In genomic region chr10:7338469-7338868, GRCh38 we compare ENCODE assay signal across 22 cellular contexts.
A peak's percentile ranks its signal among the peaks of the same experiment; 100 is the strongest.
DNase-seq lines count a peak whose midpoint lies in the region; ATAC-seq, FAIRE-seq and TF ChIP-seq lines count a peak whose summit lies in the region.
"Had no signal": no experiment of that assay in that cellular context is flagged by ENCODE, and none has a peak within 500 bp of the region (broad histone marks: within the 10 kb centered on the region; RNA-seq: fewer than 3 reads in every experiment).

No MANE protein-coding gene starts in this region.

- H3K27ac Mint-ChIP-seq in activated CD4-positive, alpha-beta T cell treated with anti-CD3 and anti-CD28 coated beads, Interleukin-2, amount 10 ng/mL, durations not matched to agents 24 days and 14 days: peak overlapping the region; percentile 52
- no peak overlapping the region for H3K27ac Mint-ChIP-seq in activated naive CD8-positive, alpha-beta T cell
- peak overlapping the region in 1 of 2 donors; percentile 83 for H3K27ac Mint-ChIP-seq in natural killer cell treated with Interleukin-12 subunit alpha and Interleukin-12 subunit beta and Interleukin-15 and Interleukin-18, amount 100 ng/mL, for 72 hours
- H3K27ac Mint-ChIP-seq: IgD-negative memory B cell had no signal

- no peak for TF ChIP-seq POLR2A in GM12892 (IDR thresholded peaks at IDR 0.05; ENCODE audit: low read depth, low read length)

- no peak overlapping the region for H3K4me3 Mint-ChIP-seq in activated CD4-positive, alpha-beta T cell treated with anti-CD3 and anti-CD28 coated beads, Interleukin-2, amount 10 ng/mL, durations not matched to agents 24 days and 14 days
- peak overlapping the region; percentile 40 for H3K4me3 Mint-ChIP-seq in activated naive CD8-positive, alpha-beta T cell
- H3K4me3 Mint-ChIP-seq in natural killer cell treated with Interleukin-12 subunit alpha and Interleukin-12 subunit beta and Interleukin-15 and Interleukin-18, amount 100 ng/mL, for 72 hours: peak overlapping the region; percentile 10
- H3K4me3 Mint-ChIP-seq: IgD-negative memory B cell had no signal

- intact Hi-C loops in activated CD4-positive, alpha-beta T cell treated with anti-CD3 and anti-CD28 coated beads, Interleukin-2, amount 10 ng/mL, durations not matched to agents 24 days and 14 days (cut with micrococcal nuclease): no loop called here

- no peaks in the 10 kb centered on the region for H3K27me3 Mint-ChIP-seq in activated CD4-positive, alpha-beta T cell treated with anti-CD3 and anti-CD28 coated beads, Interleukin-2, amount 10 ng/mL, durations not matched to agents 24 days and 14 days
- no peaks in the 10 kb centered on the region for H3K27me3 Mint-ChIP-seq in activated naive CD8-positive, alpha-beta T cell
- H3K27me3 Mint-ChIP-seq in natural killer cell treated with Interleukin-12 subunit alpha and Interleukin-12 subunit beta and Interleukin-15 and Interleukin-18, amount 100 ng/mL, for 72 hours: no peaks in the 10 kb centered on the region
- H3K27me3 Mint-ChIP-seq: CD8-positive, alpha-beta memory T cell; IgD-negative memory B cell had no signal

- no peak for DNase-seq in activated CD4-positive, alpha-beta T cell treated with anti-CD3 and anti-CD28 coated beads, Interleukin-2, amount 10 ng/mL, durations not matched to agents 24 days and 14 days
- no peak for DNase-seq in activated CD4-positive, alpha-beta T cell treated with anti-CD3 and anti-CD28 coated beads for 1 hour
- DNase-seq in GM12892 (ENCODE audit: insufficient read length) (no peak), NCI-H1436 treated with DMSO at 0.1 percent for 48 hours (lab: John Stamatoyannopoulos, UW) (no peak), NCI-H187 treated with DMSO at 0.1 percent for 48 hours (lab: John Stamatoyannopoulos, UW) (no peak)
- DNase-seq in natural killer cell treated with Interleukin-12 subunit alpha and Interleukin-12 subunit beta and Interleukin-15 and Interleukin-18, amount 100 ng/mL, for 72 hours (ENCODE audit: low spot score): no peak
- no peak for DNase-seq in effector CD8-positive, alpha-beta T cell (lab: John Stamatoyannopoulos, UW)
- DNase-seq: AML-193; Calu3; CD8-positive, alpha-beta memory T cell; DMS153; Karpas-422; NCI-H1417 treated with DMSO at 0.1 percent for 48 hours; NCI-H1930; NCI-H510A; NCI-H748 treated with DMSO at 0.1 percent for 48 hours; PC-9; RPMI8226; SHP77 had no signal

- ATAC-seq in natural killer cell treated with Interleukin-12 subunit alpha and Interleukin-12 subunit beta and Interleukin-15 and Interleukin-18, amount 100 ng/mL, for 72 hours: no peak

- H3K36me3 Mint-ChIP-seq in activated CD4-positive, alpha-beta T cell treated with anti-CD3 and anti-CD28 coated beads, Interleukin-2, amount 10 ng/mL, durations not matched to agents 24 days and 14 days (ENCODE audit: low read depth): peaks cover 39% of the 10 kb centered on the region
- peaks cover 33% of the 10 kb centered on the region for H3K36me3 Mint-ChIP-seq in activated naive CD8-positive, alpha-beta T cell
- peaks cover 15% of the 10 kb centered on the region for H3K36me3 Mint-ChIP-seq in natural killer cell treated with Interleukin-12 subunit alpha and Interleukin-12 subunit beta and Interleukin-15 and Interleukin-18, amount 100 ng/mL, for 72 hours

- H3K4me1 Mint-ChIP-seq in activated CD4-positive, alpha-beta T cell treated with anti-CD3 and anti-CD28 coated beads, Interleukin-2, amount 10 ng/mL, durations not matched to agents 24 days and 14 days: peaks cover 40% of the 10 kb centered on the region
- H3K4me1 Mint-ChIP-seq in activated naive CD8-positive, alpha-beta T cell (ENCODE audit: low read depth): peaks cover 68% of the 10 kb centered on the region
- H3K4me1 Mint-ChIP-seq in natural killer cell treated with Interleukin-12 subunit alpha and Interleukin-12 subunit beta and Interleukin-15 and Interleukin-18, amount 100 ng/mL, for 72 hours (ENCODE audit: low read depth in 2 of 2): peaks cover 60 to 71% of the 10 kb centered on the region in 2 donors

- no peaks in the 10 kb centered on the region for H3K9me3 Mint-ChIP-seq in activated CD4-positive, alpha-beta T cell treated with anti-CD3 and anti-CD28 coated beads, Interleukin-2, amount 10 ng/mL, durations not matched to agents 24 days and 14 days
- H3K9me3 Mint-ChIP-seq in activated naive CD8-positive, alpha-beta T cell (ENCODE audit: low read depth): no peaks in the 10 kb centered on the region
- H3K9me3 Mint-ChIP-seq in natural killer cell treated with Interleukin-12 subunit alpha and Interleukin-12 subunit beta and Interleukin-15 and Interleukin-18, amount 100 ng/mL, for 72 hours: peaks cover 3% of the 10 kb centered on the region

- peak; percentile 62 for FAIRE-seq in GM12892 (lab: Jason Lieb, UNC)
- FAIRE-seq: G401.6 had no signal
